Comparison of ENCODE assay signal across 11 cellular contexts in the genomic region with DNA sequence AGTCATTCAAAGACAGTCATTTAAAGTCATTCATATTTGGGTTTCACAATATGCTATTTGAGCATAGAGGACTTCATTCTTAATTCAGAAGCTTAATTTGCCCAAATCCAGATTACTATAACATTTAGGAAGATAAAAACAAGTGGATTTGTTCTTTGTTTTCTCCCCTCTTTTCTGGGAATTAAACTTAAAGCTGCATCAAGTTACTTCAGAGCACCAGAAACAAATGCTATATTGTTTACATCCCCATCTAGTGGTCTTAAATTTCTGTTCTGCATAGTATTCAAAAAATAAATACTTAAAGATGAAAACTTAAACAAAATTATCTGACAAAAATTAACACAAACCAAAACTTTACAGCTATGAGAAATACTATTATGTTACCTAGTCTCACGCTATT. TPM values are rescaled to one million over a fixed set of nuclear protein-coding genes. Genes with fewer than 3 reads are reported as not detected.
A peak's percentile ranks its signal among the peaks of the same experiment; 100 is the strongest.
DNase-seq lines count a peak whose midpoint lies in the region; ATAC-seq and TF ChIP-seq lines count a peak whose summit lies in the region.
"Had no signal": no experiment of that assay in that cellular context is flagged by ENCODE, and none has a peak within 500 bp of the region (broad histone marks: within the 10 kb centered on the region; RNA-seq: fewer than 3 reads in every experiment).

No MANE protein-coding gene starts in this region.

- no peak overlapping the region for H3K27ac Mint-ChIP-seq in neural progenitor cell
- H3K27ac Mint-ChIP-seq: activated naive CD8-positive, alpha-beta T cell treated with anti-CD3 and anti-CD28 coated beads for 36 hours had no signal

- H3K27ac ChIP-seq in neural progenitor cell, result no peak overlapping the region

- peak overlapping the region; percentile 32 for H2AFZ ChIP-seq in neural progenitor cell (replicated peaks)

- H4K20me1 ChIP-seq in neural progenitor cell (ENCODE audit: low read depth), result no peaks in the 10 kb centered on the region

- H3K9ac ChIP-seq in neural progenitor cell, result no peak overlapping the region

- no peaks in the 10 kb centered on the region for H3K36me3 ChIP-seq in neural progenitor cell

- H3K27me3 Mint-ChIP-seq in neural progenitor cell (ENCODE audit: insufficient read depth, low read depth), result no peaks in the 10 kb centered on the region
- H3K27me3 Mint-ChIP-seq: activated naive CD8-positive, alpha-beta T cell treated with anti-CD3 and anti-CD28 coated beads for 36 hours had no signal

- DNase-seq in GF-D8 (lab: John Stamatoyannopoulos, UW), result peak; percentile 9
- peak; percentile 12 for DNase-seq in NAMALWA (ENCODE audit: low spot score)
- peak; percentile 22 for DNase-seq in cerebellar cortex (ENCODE audit: low spot score)
- DNase-seq in neural progenitor cell (ENCODE audit: low spot score), result no peak
- no peak for DNase-seq in NCI-H2029 (lab: John Stamatoyannopoulos, UW)
- DNase-seq in SIG-M5 (lab: John Stamatoyannopoulos, UW), result no peak
- no peak for DNase-seq in NCI-H524 treated with DMSO at 0.1 percent for 48 hours (lab: John Stamatoyannopoulos, UW)
- DNase-seq: activated naive CD8-positive, alpha-beta T cell treated with anti-CD3 and anti-CD28 coated beads for 36 hours; NCI-H1048; nucleus accumbens had no signal

- H3F3A ChIP-seq in neural progenitor cell (ENCODE audit: low read depth), result no peaks in the 10 kb centered on the region

- no peak for ATAC-seq in GM21576 (IDR thresholded peaks at IDR 0.05; ENCODE audit: unreplicated experiment)

- no peaks in the 10 kb centered on the region for H3K4me1 Mint-ChIP-seq in neural progenitor cell
- H3K4me1 Mint-ChIP-seq: activated naive CD8-positive, alpha-beta T cell treated with anti-CD3 and anti-CD28 coated beads for 36 hours had no signal

- H3K4me1 ChIP-seq in neural progenitor cell, result no peaks in the 10 kb centered on the region

- no peaks in the 10 kb centered on the region for H3K9me3 ChIP-seq in neural progenitor cell (ENCODE audit: low read depth)

- H3K4me2 ChIP-seq in neural progenitor cell, result no peak overlapping the region

- peak; percentile 11 for TF ChIP-seq CTCF in neural progenitor cell (IDR thresholded peaks at IDR 0.05)

- H3K27me3 ChIP-seq in neural progenitor cell, result no peaks in the 10 kb centered on the region

- no peaks in the 10 kb centered on the region for H3K9me3 Mint-ChIP-seq in neural progenitor cell
- H3K9me3 Mint-ChIP-seq: activated naive CD8-positive, alpha-beta T cell treated with anti-CD3 and anti-CD28 coated beads for 36 hours had no signal

- H3K79me2 ChIP-seq in neural progenitor cell (ENCODE audit: low read depth), result no peaks in the 10 kb centered on the region

- no peaks in the 10 kb centered on the region for H3K36me3 Mint-ChIP-seq in neural progenitor cell
- H3K36me3 Mint-ChIP-seq: activated naive CD8-positive, alpha-beta T cell treated with anti-CD3 and anti-CD28 coated beads for 36 hours had no signal

- no peak overlapping the region for H3K4me3 Mint-ChIP-seq in neural progenitor cell
- H3K4me3 Mint-ChIP-seq: activated naive CD8-positive, alpha-beta T cell treated with anti-CD3 and anti-CD28 coated beads for 36 hours had no signal

- H3K4me3 ChIP-seq in neural progenitor cell, result no peak overlapping the region

RNA-seq across cellular contexts. Expression of a gene that starts 34.7 kb away (rescaled TPM):
- total RNA-seq in neural progenitor cell (ENCODE audit: low replicate concordance), result 232 and 394 TPM in 2 replicates

Comparison
In these comparisons a context has a peak if more than half of its experiments do, and no peak if none do; other contexts are left out.
1. DNase-seq: peak in GF-D8 (single experiment), NAMALWA (single experiment) and cerebellar cortex (single experiment); none in neural progenitor cell (single experiment), NCI-H2029 (single experiment), SIG-M5 (single experiment) and NCI-H524 treated with DMSO at 0.1 percent for 48 hours (single experiment).